20 cellular contexts compared by ENCODE assay signal in the genomic region with DNA sequence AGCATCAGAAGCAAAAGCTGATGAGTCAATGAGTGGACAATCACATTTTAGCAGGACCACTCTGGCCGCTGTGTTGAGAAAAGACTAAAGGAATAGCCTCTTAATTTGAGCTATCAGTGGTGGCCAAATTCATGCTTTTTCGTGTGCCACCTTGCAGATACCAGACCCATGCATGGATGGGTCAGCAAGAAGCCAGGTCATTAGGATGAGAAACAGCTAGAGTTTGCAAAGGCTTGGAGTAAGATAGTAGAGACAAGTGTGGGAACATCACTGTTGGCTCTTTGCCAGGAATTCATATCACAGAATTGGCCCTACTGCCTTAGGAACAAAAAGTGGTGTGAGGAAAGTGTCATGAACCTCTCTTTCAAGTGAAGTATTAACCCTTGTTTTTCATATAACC.
"Had no signal": no experiment of that assay in that cellular context is flagged by ENCODE, and none has a peak within 500 bp of the region (broad histone marks: within the 10 kb centered on the region; RNA-seq: fewer than 3 reads in every experiment).

No MANE protein-coding gene starts in this region.

- DNase-seq: activated CD4-positive, alpha-beta memory T cell treated with anti-CD3 and anti-CD28 coated beads for 36 hours; activated CD4-positive, alpha-beta T cell treated with anti-CD3 and anti-CD28 coated beads, Interleukin-2, amount 10 ng/mL, durations not matched to agents 7 days and 5 days; activated CD4-positive, CD25-positive, alpha-beta regulatory T cell; activated CD8-positive, alpha-beta memory T cell treated with anti-CD3 and anti-CD28 coated beads for 24 hours; activated effector memory CD4-positive, alpha-beta T cell treated with anti-CD3 and anti-CD28 coated beads, Interleukin-2, amount 50 U/mL, for 16 hours; activated naive CD4-positive, alpha-beta T cell treated with anti-CD3 and anti-CD28 coated beads for 36 hours; activated naive CD8-positive, alpha-beta T cell treated with anti-CD3 and anti-CD28 coated beads for 36 hours; activated T-cell treated with anti-CD3 and anti-CD28 coated beads, Interleukin-2, amount 50 U/mL, for 4 hours; caudate nucleus; colonic mucosa; NCI-H1092; NCI-H1930; NCI-H2107; NCI-H510A; NCI-H526 treated with DMSO at 0.1 percent for 48 hours; Peyer's patch; Right ventricle myocardium superior; SJCRH30; SK-N-SH; T-helper 1 cell had no signal
